In genomic region chr4:145618210-145618911, GRCh38 we compare ENCODE assay signal across 8 cellular contexts. TPM values are rescaled to one million over a fixed set of nuclear protein-coding genes. Genes with fewer than 3 reads are reported as not detected.
DNase-seq lines count a peak whose midpoint lies in the region; ATAC-seq and TF ChIP-seq lines count a peak whose summit lies in the region.

No MANE protein-coding gene starts in this region.

- H3K79me2 ChIP-seq in DOHH2 (ENCODE audit: control insufficient read depth, low read length) (peaks cover 36% of the 10 kb centered on the region), neural cell (replicated peaks; ENCODE audit: insufficient read depth, low read length) (peaks cover 4% of the 10 kb centered on the region)

- ATAC-seq in HG03342 (IDR thresholded peaks at IDR 0.05; ENCODE audit: unreplicated experiment): no peak
- no peak for ATAC-seq in esophagus mucosa

- H3K4me3 ChIP-seq in DOHH2 (ENCODE audit: low read length): peak overlapping the region; percentile 90
- H3K4me3 ChIP-seq in fibroblast of mammary gland (ENCODE audit: control insufficient read depth, low read depth, low read length): peak overlapping the region; percentile 90
- peak overlapping the region; percentile 91 for H3K4me3 ChIP-seq in neural cell (ENCODE audit: low read length)

- H3K36me3 Mint-ChIP-seq in IgD-negative memory B cell: no peaks in the 10 kb centered on the region
- H3K36me3 Mint-ChIP-seq in activated T-cell treated with anti-CD3 and anti-CD28 coated beads, Interleukin-2, amount 50 U/mL, for 24 hours (ENCODE audit: low read depth): peaks cover 36% of the 10 kb centered on the region

- TF ChIP-seq EP300 in neural cell (conservative IDR thresholded peaks at IDR 0.05; ENCODE audit: poor library complexity, severe bottlenecking): no peak

- peaks cover 21% of the 10 kb centered on the region for H3K36me3 ChIP-seq in DOHH2 (ENCODE audit: control insufficient read depth, low read length)
- no peaks in the 10 kb centered on the region for H3K36me3 ChIP-seq in neural cell (ENCODE audit: insufficient read depth, low read length)

- H3K9me3 ChIP-seq in DOHH2 (ENCODE audit: control insufficient read depth, insufficient read depth, low read length) (peaks cover 7% of the 10 kb centered on the region; the same call in 1 of the 2 replicates), neural cell (ENCODE audit: low read length) (no peaks in the 10 kb centered on the region)

- peak overlapping the region; percentile 88 for H3K27ac ChIP-seq in DOHH2 (ENCODE audit: low read depth, low read length)
- H3K27ac ChIP-seq in neural cell (ENCODE audit: low read length): no peak overlapping the region

- no peaks in the 10 kb centered on the region for H3K27me3 Mint-ChIP-seq in IgD-negative memory B cell
- peaks cover 3% of the 10 kb centered on the region for H3K27me3 Mint-ChIP-seq in activated T-cell treated with anti-CD3 and anti-CD28 coated beads, Interleukin-2, amount 50 U/mL, for 24 hours

- H3K9me3 Mint-ChIP-seq in IgD-negative memory B cell: peaks cover 0 to 2% (median 0%) of the 10 kb centered on the region in 3 donors
- peaks cover 3% of the 10 kb centered on the region for H3K9me3 Mint-ChIP-seq in activated T-cell treated with anti-CD3 and anti-CD28 coated beads, Interleukin-2, amount 50 U/mL, for 24 hours

- H3K4me1 Mint-ChIP-seq in IgD-negative memory B cell: peaks cover 10 to 20% (median 19%) of the 10 kb centered on the region in 3 donors
- H3K4me1 Mint-ChIP-seq in activated T-cell treated with anti-CD3 and anti-CD28 coated beads, Interleukin-2, amount 50 U/mL, for 24 hours (ENCODE audit: low read depth): peaks cover 58% of the 10 kb centered on the region

- H3K27me3 ChIP-seq in DOHH2 (ENCODE audit: control insufficient read depth, low read length) (no peaks in the 10 kb centered on the region), neural cell (ENCODE audit: insufficient read depth, low read depth, low read length) (no peaks in the 10 kb centered on the region)

- H3K27ac Mint-ChIP-seq in IgD-negative memory B cell: peak overlapping the region; percentile 95 to 99 (median 98)
- peak overlapping the region; percentile 98 for H3K27ac Mint-ChIP-seq in activated T-cell treated with anti-CD3 and anti-CD28 coated beads, Interleukin-2, amount 50 U/mL, for 24 hours

- peaks cover 28% of the 10 kb centered on the region for H3K4me1 ChIP-seq in DOHH2 (ENCODE audit: control insufficient read depth, low read length)

- TF ChIP-seq CTCF in DOHH2 (IDR thresholded peaks at IDR 0.05; ENCODE audit: low read depth, low read length, poor library complexity, severe bottlenecking): no peak
- TF ChIP-seq CTCF in fibroblast of mammary gland (conservative IDR thresholded peaks at IDR 0.05; ENCODE audit: control insufficient read depth, insufficient read depth, low read depth, low read length): no peak
- no peak for TF ChIP-seq CTCF in neural cell (IDR thresholded peaks at IDR 0.05; ENCODE audit: poor library complexity, severe bottlenecking)

- H3K4me2 ChIP-seq in DOHH2 (ENCODE audit: low read length) (peak overlapping the region; percentile 78), neural cell (ENCODE audit: low read length) (peak overlapping the region; percentile 90)

- H3F3A ChIP-seq in DOHH2 (ENCODE audit: control insufficient read depth, insufficient read depth): 0 out of 2 replicates have a peak, but pooled peaks cover 8% of the 10 kb centered on the region
- H3F3A ChIP-seq in neural cell (ENCODE audit: insufficient read depth, low read length, poor library complexity, severe bottlenecking): no peaks in the 10 kb centered on the region

- H2AFZ ChIP-seq in neural cell (ENCODE audit: low read depth, low read length): peak overlapping the region; percentile 66

- H3K9me2 ChIP-seq in DOHH2 (replicated peaks; ENCODE audit: control insufficient read depth, low read length) (no peaks in the 10 kb centered on the region), neural cell (ENCODE audit: insufficient read depth, low read length) (no peaks in the 10 kb centered on the region)

- DNase-seq in activated T-cell treated with anti-CD3 and anti-CD28 coated beads, Interleukin-2, amount 50 U/mL, for 24 hours: peak; percentile 50
- DNase-seq in fibroblast of mammary gland (ENCODE audit: low read depth) (peak; percentile 23), SHP77 (lab: John Stamatoyannopoulos, UW) (no peak)

- H4K20me1 ChIP-seq in DOHH2 (ENCODE audit: control insufficient read depth, insufficient read depth, low read depth, low read length) (no peaks in the 10 kb centered on the region), neural cell (ENCODE audit: insufficient read depth) (no peaks in the 10 kb centered on the region)

- TF ChIP-seq RAD21 in neural cell (conservative IDR thresholded peaks at IDR 0.05): no peak

- H3K4me3 Mint-ChIP-seq in IgD-negative memory B cell: peak overlapping the region; percentile 96 to 99 (median 98)
- peak overlapping the region; percentile 94 for H3K4me3 Mint-ChIP-seq in activated T-cell treated with anti-CD3 and anti-CD28 coated beads, Interleukin-2, amount 50 U/mL, for 24 hours

- peak overlapping the region; percentile 80 for H3K9ac ChIP-seq in neural cell (ENCODE audit: low read length)

TF ChIP-seq in neural cell, 6 proteins besides CTCF, POLR2A, EP300 and RAD21:
- TF ChIP-seq MXI1 (conservative IDR thresholded peaks at IDR 0.05; ENCODE audit: poor library complexity, severe bottlenecking): no peak
- TF ChIP-seq, protein P1, sequence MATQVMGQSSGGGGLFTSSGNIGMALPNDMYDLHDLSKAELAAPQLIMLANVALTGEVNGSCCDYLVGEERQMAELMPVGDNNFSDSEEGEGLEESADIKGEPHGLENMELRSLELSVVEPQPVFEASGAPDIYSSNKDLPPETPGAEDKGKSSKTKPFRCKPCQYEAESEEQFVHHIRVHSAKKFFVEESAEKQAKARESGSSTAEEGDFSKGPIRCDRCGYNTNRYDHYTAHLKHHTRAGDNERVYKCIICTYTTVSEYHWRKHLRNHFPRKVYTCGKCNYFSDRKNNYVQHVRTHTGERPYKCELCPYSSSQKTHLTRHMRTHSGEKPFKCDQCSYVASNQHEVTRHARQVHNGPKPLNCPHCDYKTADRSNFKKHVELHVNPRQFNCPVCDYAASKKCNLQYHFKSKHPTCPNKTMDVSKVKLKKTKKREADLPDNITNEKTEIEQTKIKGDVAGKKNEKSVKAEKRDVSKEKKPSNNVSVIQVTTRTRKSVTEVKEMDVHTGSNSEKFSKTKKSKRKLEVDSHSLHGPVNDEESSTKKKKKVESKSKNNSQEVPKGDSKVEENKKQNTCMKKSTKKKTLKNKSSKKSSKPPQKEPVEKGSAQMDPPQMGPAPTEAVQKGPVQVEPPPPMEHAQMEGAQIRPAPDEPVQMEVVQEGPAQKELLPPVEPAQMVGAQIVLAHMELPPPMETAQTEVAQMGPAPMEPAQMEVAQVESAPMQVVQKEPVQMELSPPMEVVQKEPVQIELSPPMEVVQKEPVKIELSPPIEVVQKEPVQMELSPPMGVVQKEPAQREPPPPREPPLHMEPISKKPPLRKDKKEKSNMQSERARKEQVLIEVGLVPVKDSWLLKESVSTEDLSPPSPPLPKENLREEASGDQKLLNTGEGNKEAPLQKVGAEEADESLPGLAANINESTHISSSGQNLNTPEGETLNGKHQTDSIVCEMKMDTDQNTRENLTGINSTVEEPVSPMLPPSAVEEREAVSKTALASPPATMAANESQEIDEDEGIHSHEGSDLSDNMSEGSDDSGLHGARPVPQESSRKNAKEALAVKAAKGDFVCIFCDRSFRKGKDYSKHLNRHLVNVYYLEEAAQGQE (IDR thresholded peaks at IDR 0.05; ENCODE audit: borderline replicate concordance): no peak
- TF ChIP-seq EZH2 (IDR thresholded peaks at IDR 0.05; ENCODE audit: borderline replicate concordance, insufficient read depth, low read length, poor library complexity, severe bottlenecking): no peak
- no peak for TF ChIP-seq SMC3 (conservative IDR thresholded peaks at IDR 0.05; ENCODE audit: poor library complexity)
- TF ChIP-seq POLR2AphosphoS5 (IDR thresholded peaks at IDR 0.05): no peak
- no peak for TF ChIP-seq TAF1 (IDR thresholded peaks at IDR 0.05; ENCODE audit: low read depth)

RNA-seq across cellular contexts. Expression of gene MMAA, which starts 0.8 kb away (rescaled TPM):
- polyA plus RNA-seq in IgD-negative memory B cell: 7.4 TPM
- polyA plus RNA-seq in neural cell: 5.0 and 7.9 TPM in 2 replicates
- 14.1 and 16.6 TPM in 2 replicates for polyA minus RNA-seq in neural cell
- 7.6 TPM for total RNA-seq in esophagus mucosa

Comparison
In these comparisons a context has a peak if more than half of its experiments do, and no peak if none do; other contexts are left out.
1. DNase-seq: peak in activated T-cell treated with anti-CD3 and anti-CD28 coated beads, Interleukin-2, amount 50 U/mL, for 24 hours (single experiment) and fibroblast of mammary gland (single experiment); none in SHP77 (0 of 2).
2. Peak in every context shown above with its lines, with median percentiles within 50 percentile points of each other: H3K4me3 ChIP-seq.